ENCODE assay signal across 8 cellular contexts in genomic region chr7:157875230-157876179, GRCh38.
DNase-seq lines count a peak whose midpoint lies in the region; ATAC-seq and TF ChIP-seq lines count a peak whose summit lies in the region.

No MANE protein-coding gene starts in this region.

- peak overlapping the region; percentile 50 for H3K4me3 Mint-ChIP-seq in activated naive CD4-positive, alpha-beta T cell treated with anti-CD3 and anti-CD28 coated beads, Interleukin-2, amount 10 ng/mL, durations not matched to agents 7 days and 5 days
- peak overlapping the region in 2 of 3 experiments; percentile 44 to 56 for H3K4me3 Mint-ChIP-seq in nephron

- 39% methylated on average over 29 of the region's 30 CpGs; no CpG with 5 or more reads in 1 of the 2 donors for WGBS in upper lobe of left lung, 2 donors

- H3K9me3 Mint-ChIP-seq in activated naive CD4-positive, alpha-beta T cell treated with anti-CD3 and anti-CD28 coated beads, Interleukin-2, amount 10 ng/mL, durations not matched to agents 7 days and 5 days: peaks cover 11% of the 10 kb centered on the region
- H3K9me3 Mint-ChIP-seq in nephron: peaks cover 7% of the 10 kb centered on the region

- no peaks in the 10 kb centered on the region for H3K27me3 ChIP-seq in upper lobe of left lung

- peaks cover 3% of the 10 kb centered on the region for H3K36me3 Mint-ChIP-seq in activated naive CD4-positive, alpha-beta T cell treated with anti-CD3 and anti-CD28 coated beads, Interleukin-2, amount 10 ng/mL, durations not matched to agents 7 days and 5 days
- H3K36me3 Mint-ChIP-seq in nephron (ENCODE audit: low read depth): no peaks in the 10 kb centered on the region

- no peak for TF ChIP-seq EP300 in upper lobe of left lung (IDR thresholded peaks at IDR 0.05)

- no peak overlapping the region for H3K27ac ChIP-seq in HEK293 (ENCODE audit: extremely low read depth, low read depth, low read length)
- no peak overlapping the region for H3K27ac ChIP-seq in upper lobe of left lung

- no peaks in the 10 kb centered on the region for H3K36me3 ChIP-seq in HEK293 (ENCODE audit: control insufficient read depth in 2 of 2, insufficient read depth in 1 of 2, low read length in 2 of 2)
- no peaks in the 10 kb centered on the region for H3K36me3 ChIP-seq in upper lobe of left lung

- H3K4me1 ChIP-seq in HEK293 (ENCODE audit: control insufficient read depth, insufficient read depth, low read length) (no peaks in the 10 kb centered on the region), upper lobe of left lung (peaks cover 0 to 8% (median 5%) of the 10 kb centered on the region in 4 donors)

- ATAC-seq in upper lobe of left lung (ENCODE audit: low FRiP score in 2 of 2) (peak in 1 of 2 donors; percentile 78), GM21825 (IDR thresholded peaks at IDR 0.05; ENCODE audit: unreplicated experiment) (no peak)

- H3K9me3 ChIP-seq in HEK293 (ENCODE audit: control insufficient read depth, insufficient read depth, low read depth, low read length) (no peaks in the 10 kb centered on the region), upper lobe of left lung (no peaks in the 10 kb centered on the region)

- TF ChIP-seq CTCF in HEK293 (tag by site-specific recombination; IDR thresholded peaks at IDR 0.05) (peak; percentile 23; the same call in 1 of the 2 replicates), nephron (IDR thresholded peaks at IDR 0.05; ENCODE audit: unreplicated experiment in 3 of 3) (peak; percentile 68 to 71 (median 69)), upper lobe of left lung (IDR thresholded peaks at IDR 0.05) (peak; percentile 19 to 61 (median 43))

- CTCF ChIA-PET in HEK293 (lab: Yijun Ruan, JAX): no interaction called here
- CTCF ChIA-PET in activated naive CD4-positive, alpha-beta T cell treated with anti-CD3 and anti-CD28 coated beads, Interleukin-2, amount 10 ng/mL, durations not matched to agents 7 days and 5 days (lab: Charles Lee): no interaction called here

- POLR2A ChIA-PET in HEK293 (lab: Yijun Ruan, JAX): no interaction called here

- no peak for TF ChIP-seq POLR2A in upper lobe of left lung (IDR thresholded peaks at IDR 0.05)

- peak overlapping the region; percentile 82 for H3K27ac Mint-ChIP-seq in activated naive CD4-positive, alpha-beta T cell treated with anti-CD3 and anti-CD28 coated beads, Interleukin-2, amount 10 ng/mL, durations not matched to agents 7 days and 5 days
- peak overlapping the region in 1 of 3 experiments; percentile 36 for H3K27ac Mint-ChIP-seq in nephron

- H3K27me3 Mint-ChIP-seq in activated naive CD4-positive, alpha-beta T cell treated with anti-CD3 and anti-CD28 coated beads, Interleukin-2, amount 10 ng/mL, durations not matched to agents 7 days and 5 days: peaks cover 6% of the 10 kb centered on the region
- H3K27me3 Mint-ChIP-seq in nephron (ENCODE audit: low read depth): peaks cover 31% of the 10 kb centered on the region

- DNase-seq in RPMI7951 (ENCODE audit: low read depth) (peak; percentile 13), upper lobe of left lung (no peak), dedifferentiated amniotic fluid mesenchymal stem cell (ENCODE audit: extremely low spot score) (no peak)
- DNase-seq in activated naive CD4-positive, alpha-beta T cell treated with anti-CD3 and anti-CD28 coated beads, Interleukin-2, amount 10 ng/mL, durations not matched to agents 7 days and 5 days: peak; percentile 75
- DNase-seq in NK-92 treated with Interleukin-12 subunit alpha and Interleukin-12 subunit beta, amount 100 ng/mL, for 24 hours (lab: John Stamatoyannopoulos, UW): no peak

- no peak overlapping the region for H3K4me3 ChIP-seq in HEK293 (ENCODE audit: low read depth, low read length)
- H3K4me3 ChIP-seq in upper lobe of left lung: no peak overlapping the region

- peaks cover 28% of the 10 kb centered on the region for H3K4me1 Mint-ChIP-seq in activated naive CD4-positive, alpha-beta T cell treated with anti-CD3 and anti-CD28 coated beads, Interleukin-2, amount 10 ng/mL, durations not matched to agents 7 days and 5 days
- H3K4me1 Mint-ChIP-seq in nephron: peaks cover 25% of the 10 kb centered on the region

TF ChIP-seq in HEK293, 187 proteins besides CTCF, POLR2A, EP300 and RAD21 (continues in another document):
- no peak for TF ChIP-seq GLIS2 (tag by site-specific recombination; IDR thresholded peaks at IDR 0.05)
- TF ChIP-seq ZNF239 (tag by site-specific recombination; IDR thresholded peaks at IDR 0.05): no peak
- TF ChIP-seq ZNF571 (tag by site-specific recombination; IDR thresholded peaks at IDR 0.05): no peak
- no peak for TF ChIP-seq ZNF157 (tag by site-specific recombination; IDR thresholded peaks at IDR 0.05)
- TF ChIP-seq ZFP69B (tag by site-specific recombination; IDR thresholded peaks at IDR 0.05): peak; percentile 70; the same call in 1 of the 2 replicates
- no peak for TF ChIP-seq ZNF658 (tag by site-specific recombination; IDR thresholded peaks at IDR 0.05)
- TF ChIP-seq ZNF148 (tag by site-specific recombination; IDR thresholded peaks at IDR 0.05; ENCODE audit: borderline replicate concordance): no peak
- TF ChIP-seq ZSCAN23 (tag by site-specific recombination; IDR thresholded peaks at IDR 0.05): no peak
- TF ChIP-seq ZNF843 (tag by site-specific recombination; IDR thresholded peaks at IDR 0.05): no peak
- no peak for TF ChIP-seq SCRT2 (tag by site-specific recombination; IDR thresholded peaks at IDR 0.05)
- TF ChIP-seq TRIM28 (IDR thresholded peaks at IDR 0.05; ENCODE audit: borderline replicate concordance, low read length): peak; percentile 76; the same call in 1 of the 2 replicates
- no peak for TF ChIP-seq ZNF830 (tag by site-specific recombination; IDR thresholded peaks at IDR 0.05; ENCODE audit: low read depth)
- TF ChIP-seq, protein P1, sequence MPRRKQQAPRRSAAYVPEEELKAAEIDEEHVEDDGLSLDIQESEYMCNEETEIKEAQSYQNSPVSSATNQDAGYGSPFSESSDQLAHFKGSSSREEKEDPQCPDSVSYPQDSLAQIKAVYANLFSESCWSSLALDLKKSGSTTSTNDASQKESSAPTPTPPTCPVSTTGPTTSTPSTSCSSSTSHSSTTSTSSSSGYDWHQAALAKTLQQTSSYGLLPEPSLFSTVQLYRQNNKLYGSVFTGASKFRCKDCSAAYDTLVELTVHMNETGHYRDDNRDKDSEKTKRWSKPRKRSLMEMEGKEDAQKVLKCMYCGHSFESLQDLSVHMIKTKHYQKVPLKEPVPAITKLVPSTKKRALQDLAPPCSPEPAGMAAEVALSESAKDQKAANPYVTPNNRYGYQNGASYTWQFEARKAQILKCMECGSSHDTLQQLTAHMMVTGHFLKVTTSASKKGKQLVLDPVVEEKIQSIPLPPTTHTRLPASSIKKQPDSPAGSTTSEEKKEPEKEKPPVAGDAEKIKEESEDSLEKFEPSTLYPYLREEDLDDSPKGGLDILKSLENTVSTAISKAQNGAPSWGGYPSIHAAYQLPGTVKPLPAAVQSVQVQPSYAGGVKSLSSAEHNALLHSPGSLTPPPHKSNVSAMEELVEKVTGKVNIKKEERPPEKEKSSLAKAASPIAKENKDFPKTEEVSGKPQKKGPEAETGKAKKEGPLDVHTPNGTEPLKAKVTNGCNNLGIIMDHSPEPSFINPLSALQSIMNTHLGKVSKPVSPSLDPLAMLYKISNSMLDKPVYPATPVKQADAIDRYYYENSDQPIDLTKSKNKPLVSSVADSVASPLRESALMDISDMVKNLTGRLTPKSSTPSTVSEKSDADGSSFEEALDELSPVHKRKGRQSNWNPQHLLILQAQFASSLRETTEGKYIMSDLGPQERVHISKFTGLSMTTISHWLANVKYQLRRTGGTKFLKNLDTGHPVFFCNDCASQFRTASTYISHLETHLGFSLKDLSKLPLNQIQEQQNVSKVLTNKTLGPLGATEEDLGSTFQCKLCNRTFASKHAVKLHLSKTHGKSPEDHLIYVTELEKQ (tag by site-specific recombination; IDR thresholded peaks at IDR 0.05; ENCODE audit: borderline replicate concordance): no peak
- TF ChIP-seq ZNF121 (tag by site-specific recombination; IDR thresholded peaks at IDR 0.05): no peak
- TF ChIP-seq ZBTB1 (tag by site-specific recombination; IDR thresholded peaks at IDR 0.05): no peak
- no peak for TF ChIP-seq ZNF837 (tag by site-specific recombination; IDR thresholded peaks at IDR 0.05)
- TF ChIP-seq ZNF654 (tag by site-specific recombination; IDR thresholded peaks at IDR 0.05; ENCODE audit: low read depth): peak; percentile 26
- TF ChIP-seq WT1 (tag by site-specific recombination; IDR thresholded peaks at IDR 0.05): no peak

Comparison
In these comparisons a context has a peak if more than half of its experiments do, and no peak if none do; other contexts are left out.
1. DNase-seq: peak in RPMI7951 (single experiment) and activated naive CD4-positive, alpha-beta T cell treated with anti-CD3 and anti-CD28 coated beads, Interleukin-2, amount 10 ng/mL, durations not matched to agents 7 days and 5 days (single experiment); none in upper lobe of left lung (0 of 2), NK-92 treated with Interleukin-12 subunit alpha and Interleukin-12 subunit beta, amount 100 ng/mL, for 24 hours (single experiment) and dedifferentiated amniotic fluid mesenchymal stem cell (single experiment).
2. Peak in every context shown above with its lines, with median percentiles within 50 percentile points of each other: CTCF ChIP-seq.